In genomic region chr17:21177854-21178600, GRCh38 we compare ENCODE assay signal across 15 cellular contexts. TPM values are rescaled to one million over a fixed set of nuclear protein-coding genes. Genes with fewer than 3 reads are reported as not detected.
DNase-seq lines count a peak whose midpoint lies in the region; ATAC-seq and TF ChIP-seq lines count a peak whose summit lies in the region.
"Had no signal": no experiment of that assay in that cellular context is flagged by ENCODE, and none has a peak within 500 bp of the region (broad histone marks: within the 10 kb centered on the region; RNA-seq: fewer than 3 reads in every experiment).

No MANE protein-coding gene starts in this region.

- H3K4me3 ChIP-seq in CD4-positive, CD25-positive, alpha-beta regulatory T cell (ENCODE audit: low read depth, low read length), result no peak overlapping the region
- no peak overlapping the region for H3K4me3 ChIP-seq in H7 (ENCODE audit: insufficient read depth, low read depth, low read length)
- no peak overlapping the region for H3K4me3 ChIP-seq in esophagus muscularis mucosa
- no peak overlapping the region for H3K4me3 ChIP-seq in suprapubic skin
- H3K4me3 ChIP-seq: BLaER1 treated with 17β-estradiol and CSF1 and Interleukin-3, amounts not matched to agents 10 nM and 100 nM had no signal

- TF ChIP-seq CTCF in esophagus muscularis mucosa (IDR thresholded peaks at IDR 0.05), result no peak
- TF ChIP-seq CTCF in suprapubic skin (IDR thresholded peaks at IDR 0.05), result no peak

- peaks cover 13% of the 10 kb centered on the region for H3K36me3 ChIP-seq in CD4-positive, CD25-positive, alpha-beta regulatory T cell (ENCODE audit: control insufficient read depth, insufficient read depth, low read length)
- H3K36me3 ChIP-seq in H7 (replicated peaks; ENCODE audit: control insufficient read depth, insufficient read depth, low read length) (peaks cover 3% of the 10 kb centered on the region), esophagus muscularis mucosa (peaks cover 9 to 70% (median 31%) of the 10 kb centered on the region in 4 donors), suprapubic skin (peaks cover 27% of the 10 kb centered on the region)

- intact Hi-C loops in esophagus muscularis mucosa (cut with DNase I), result no loop called here

- no peaks in the 10 kb centered on the region for H3K9me3 Mint-ChIP-seq in CD4-positive, CD25-positive, alpha-beta regulatory T cell
- H3K9me3 Mint-ChIP-seq: IgD-negative memory B cell had no signal

- no peak for TF ChIP-seq POLR2A in esophagus muscularis mucosa (IDR thresholded peaks at IDR 0.05; ENCODE audit: low read depth)
- TF ChIP-seq POLR2A in suprapubic skin (IDR thresholded peaks at IDR 0.05), result no peak

- H3K9me3 ChIP-seq in CD4-positive, CD25-positive, alpha-beta regulatory T cell (ENCODE audit: control insufficient read depth in 2 of 2, low read length in 2 of 2), result no peaks in the 10 kb centered on the region
- H3K9me3 ChIP-seq in esophagus muscularis mucosa (no peaks in the 10 kb centered on the region), suprapubic skin (no peaks in the 10 kb centered on the region)

- WGBS in esophagus muscularis mucosa, result 85% methylated on average over 8 of the region's 13 CpGs
- 99% methylated on average over 13 of the region's 13 CpGs for WGBS in suprapubic skin

- peak overlapping the region in 2 of 3 donors; percentile 78 to 79 for H3K27ac Mint-ChIP-seq in CD4-positive, CD25-positive, alpha-beta regulatory T cell

- H3K27me3 Mint-ChIP-seq in CD4-positive, CD25-positive, alpha-beta regulatory T cell, result no peaks in the 10 kb centered on the region
- H3K27me3 Mint-ChIP-seq: IgD-negative memory B cell had no signal

- peaks cover 0 to 9% (median 5%) of the 10 kb centered on the region in 4 donors for H3K4me1 Mint-ChIP-seq in CD4-positive, CD25-positive, alpha-beta regulatory T cell
- H3K4me1 Mint-ChIP-seq: IgD-negative memory B cell had no signal

- H3K27me3 ChIP-seq in CD4-positive, CD25-positive, alpha-beta regulatory T cell (ENCODE audit: control insufficient read depth, insufficient read depth, low read length), result no peaks in the 10 kb centered on the region
- H3K27me3 ChIP-seq in H7 (ENCODE audit: control insufficient read depth, insufficient read depth, low read length), result no peaks in the 10 kb centered on the region
- H3K27me3 ChIP-seq in esophagus muscularis mucosa, result no peaks in the 10 kb centered on the region
- H3K27me3 ChIP-seq in suprapubic skin, result no peaks in the 10 kb centered on the region
- H3K27me3 ChIP-seq: BLaER1 treated with 17β-estradiol and CSF1 and Interleukin-3, amounts not matched to agents 10 nM and 100 nM had no signal

- no peak overlapping the region for H3K4me3 Mint-ChIP-seq in CD4-positive, CD25-positive, alpha-beta regulatory T cell
- H3K4me3 Mint-ChIP-seq: IgD-negative memory B cell had no signal

- TF ChIP-seq EP300 in esophagus muscularis mucosa (IDR thresholded peaks at IDR 0.05) (no peak), suprapubic skin (IDR thresholded peaks at IDR 0.05) (no peak)

- DNase-seq in CD4-positive, CD25-positive, alpha-beta regulatory T cell, result no peak
- DNase-seq in H7 (peak; percentile 14), esophagus muscularis mucosa (ENCODE audit: extremely low spot score) (peak; percentile 62), suprapubic skin (ENCODE audit: low spot score in 2 of 2) (peak; percentile 17 to 57), Ammon's horn (ENCODE audit: low spot score) (no peak), NCI-H2029 treated with DMSO at 0.1 percent for 48 hours (lab: John Stamatoyannopoulos, UW) (no peak), cerebellar cortex (ENCODE audit: low spot score) (no peak)
- DNase-seq: MV-4-11, NCI-H1436, NCI-H2081 treated with DMSO at 0.1 percent for 48 hours, NCI-H524 treated with DMSO at 0.1 percent for 48 hours, RPMI8226 had no signal

- no peak for ATAC-seq in CD4-positive, CD25-positive, alpha-beta regulatory T cell (ENCODE audit: low read depth in 2 of 2)
- ATAC-seq: HCT116 had no signal

- H3K27ac ChIP-seq in CD4-positive, CD25-positive, alpha-beta regulatory T cell (ENCODE audit: insufficient read depth, low read length, poor library complexity, severe bottlenecking), result no peak overlapping the region
- no peak overlapping the region for H3K27ac ChIP-seq in esophagus muscularis mucosa (replicated peaks in 1 of 4)
- H3K27ac ChIP-seq in suprapubic skin, result no peak overlapping the region
- H3K27ac ChIP-seq: BLaER1 treated with 17β-estradiol and CSF1 and Interleukin-3, amounts not matched to agents 10 nM and 100 nM had no signal

- no peaks in the 10 kb centered on the region for H3K4me1 ChIP-seq in CD4-positive, CD25-positive, alpha-beta regulatory T cell (ENCODE audit: control insufficient read depth, insufficient read depth, low read length, poor library complexity, severe bottlenecking)
- peaks cover 5 to 21% (median 7%) of the 10 kb centered on the region in 4 donors for H3K4me1 ChIP-seq in esophagus muscularis mucosa
- no peaks in the 10 kb centered on the region for H3K4me1 ChIP-seq in suprapubic skin
- H3K4me1 ChIP-seq: BLaER1 treated with 17β-estradiol and CSF1 and Interleukin-3, amounts not matched to agents 10 nM and 100 nM had no signal

- H3K36me3 Mint-ChIP-seq in CD4-positive, CD25-positive, alpha-beta regulatory T cell, result peaks cover 23% of the 10 kb centered on the region

RNA-seq across cellular contexts. Expression of gene TMEM11, which starts 35.9 kb away (rescaled TPM):
- total RNA-seq in CD4-positive, CD25-positive, alpha-beta regulatory T cell, result 16.1 TPM
- 10 to 100 TPM; 30.8 to 50.3 (median 45.6) TPM for polyA plus RNA-seq in CD4-positive, CD25-positive, alpha-beta regulatory T cell
- 24.2 and 26.1 TPM in 2 replicates for total RNA-seq in H7 (2014; rRNA removed; shearing (Covaris generic))
- total RNA-seq in esophagus muscularis mucosa (10 to 100 TPM; 24.1 to 31.0 (median 26.0) TPM), suprapubic skin (10 to 100 TPM; 25.6 to 38.0 (median 33.8) TPM)

RNA-seq across cellular contexts. Expression of gene DHRS7B, which starts 51.3 kb away (rescaled TPM):
- total RNA-seq in CD4-positive, CD25-positive, alpha-beta regulatory T cell, result 7.6 TPM
- 10 to 100 TPM; 11.8 to 17.2 (median 14.0) TPM for polyA plus RNA-seq in CD4-positive, CD25-positive, alpha-beta regulatory T cell
- total RNA-seq in H7 (2014; rRNA removed; shearing (Covaris generic)), result 31.8 and 54.6 TPM in 2 replicates
- 10 to 100 TPM; 24.0 to 30.3 (median 28.8) TPM for total RNA-seq in esophagus muscularis mucosa
- total RNA-seq in suprapubic skin, result 10 to 100 TPM; 42.8 to 64.1 (median 50.6) TPM

Comparison
In these comparisons a context has a peak if more than half of its experiments do, and no peak if none do; other contexts are left out.
1. DNase-seq: peak in H7 (single experiment), esophagus muscularis mucosa (single experiment) and suprapubic skin (2 of 2); none in CD4-positive, CD25-positive, alpha-beta regulatory T cell (0 of 3), Ammon's horn (single experiment), NCI-H2029 treated with DMSO at 0.1 percent for 48 hours (single experiment) and cerebellar cortex (single experiment).